Comparison of ENCODE assay signal across 1 cellular context in genomic region chr18:2425426-2426317, GRCh38.
TF ChIP-seq lines count a peak whose summit lies in the region.

No MANE protein-coding gene starts in this region.

TF ChIP-seq in K562, 482 proteins besides CTCF, POLR2A, EP300 and RAD21 (continued from another document):
- peak; percentile 91 for TF ChIP-seq ATF3 (IDR thresholded peaks at IDR 0.05)
- no peak for TF ChIP-seq ATF3 (CRISPR knock-in tag; conservative IDR thresholded peaks at IDR 0.05)
- TF ChIP-seq ZNF175 (CRISPR knock-in tag; IDR thresholded peaks at IDR 0.05; ENCODE audit: low read depth): peak; percentile 82; the same call in 1 of the 2 replicates
- TF ChIP-seq SMARCE1 (IDR thresholded peaks at IDR 0.05): peak; percentile 44; the same call in 1 of the 2 replicates
- no peak for TF ChIP-seq KLF6 (CRISPR knock-in tag; IDR thresholded peaks at IDR 0.05; ENCODE audit: borderline replicate concordance)
- no peak for TF ChIP-seq ZNF512 (tag; IDR thresholded peaks at IDR 0.05)
- no peak for TF ChIP-seq ZNF347 (CRISPR knock-in tag; IDR thresholded peaks at IDR 0.05; ENCODE audit: low read depth)
- TF ChIP-seq ATF4 (CRISPR knock-in tag; IDR thresholded peaks at IDR 0.05): peak; percentile 41; the same call in 1 of the 2 replicates
- no peak for TF ChIP-seq TAF1 (IDR thresholded peaks at IDR 0.05; ENCODE audit: control insufficient read depth, extremely low read depth, insufficient read depth, low read length, severe bottlenecking)
- TF ChIP-seq ZBTB12 (CRISPR knock-in tag; IDR thresholded peaks at IDR 0.05): no peak
- no peak for TF ChIP-seq YY1 (IDR thresholded peaks at IDR 0.05; ENCODE audit: borderline replicate concordance in 1 of 3, control insufficient read depth in 1 of 3, extremely low read depth in 1 of 3, insufficient read depth in 3 of 3, insufficient read length in 1 of 3, insufficient replicate concordance in 2 of 3, low read depth in 1 of 3, low read length in 2 of 3)
- TF ChIP-seq ZNF76 (CRISPR knock-in tag; IDR thresholded peaks at IDR 0.05; ENCODE audit: borderline replicate concordance): no peak
- TF ChIP-seq THRAP3 (IDR thresholded peaks at IDR 0.05; ENCODE audit: borderline replicate concordance): no peak
- no peak for TF ChIP-seq SREBF1 (IDR thresholded peaks at IDR 0.05; ENCODE audit: borderline replicate concordance, low read depth, low read length)
- no peak for TF ChIP-seq CBX8 (IDR thresholded peaks at IDR 0.05; ENCODE audit: borderline replicate concordance, extremely low read depth, low read depth, low read length, poor library complexity, severe bottlenecking)
- TF ChIP-seq HLTF (IDR thresholded peaks at IDR 0.05): no peak
- no peak for TF ChIP-seq CCAR2 (IDR thresholded peaks at IDR 0.05; ENCODE audit: low read depth, low read length)
- no peak for TF ChIP-seq ETS1 (conservative IDR thresholded peaks at IDR 0.05; ENCODE audit: control insufficient read depth, low read depth, low read length)
- no peak for TF ChIP-seq TOE1 (IDR thresholded peaks at IDR 0.05; ENCODE audit: borderline replicate concordance)
- TF ChIP-seq TOE1 (CRISPR knock-in tag; IDR thresholded peaks at IDR 0.05; ENCODE audit: borderline replicate concordance, low read depth): no peak
- TF ChIP-seq FOSL1 (tag; conservative IDR thresholded peaks at IDR 0.05): peak; percentile 81
- TF ChIP-seq NR2C2 (CRISPR knock-in tag; IDR thresholded peaks at IDR 0.05): no peak
- TF ChIP-seq NR2C2 (tag; IDR thresholded peaks at IDR 0.05): 0 out of 2 replicates have a peak, but pooled peaks have one; percentile 20
